Comparison of ENCODE assay signal across 10 cellular contexts in the genomic region with DNA sequence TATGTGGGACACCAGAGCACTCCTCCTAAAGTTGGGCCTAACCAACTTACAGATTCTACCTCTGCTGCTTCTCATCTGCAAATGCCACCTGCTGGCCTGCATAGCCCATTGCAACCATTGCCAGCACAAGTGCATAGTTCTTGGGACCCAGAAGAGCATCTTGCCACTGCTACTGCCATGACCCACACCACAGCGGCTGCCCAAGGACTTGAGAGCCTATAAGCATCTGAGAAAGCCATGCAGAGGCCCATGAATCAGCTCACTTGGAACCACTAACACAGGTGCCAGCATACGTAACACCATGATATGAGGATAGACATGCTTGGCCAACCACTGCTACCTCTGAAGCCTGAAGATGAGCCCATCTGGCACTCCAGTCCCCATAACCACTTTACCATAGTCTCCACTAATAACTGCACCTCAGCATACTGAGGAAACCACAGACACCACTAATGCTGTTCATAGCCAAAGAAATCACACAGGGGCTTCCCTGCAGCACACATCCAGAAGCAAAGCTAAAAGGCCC.
DNase-seq lines count a peak whose midpoint lies in the region; ATAC-seq and TF ChIP-seq lines count a peak whose summit lies in the region.
"Had no signal": no experiment of that assay in that cellular context is flagged by ENCODE, and none has a peak within 500 bp of the region (broad histone marks: within the 10 kb centered on the region; RNA-seq: fewer than 3 reads in every experiment).

No MANE protein-coding gene starts in this region.

- intact Hi-C loops in adrenal gland (cut with DNase I): no loop called here

- H3K4me3 Mint-ChIP-seq in mesothelial cell of epicardium: no peak overlapping the region
- H3K4me3 Mint-ChIP-seq: CD4-positive, alpha-beta memory T cell had no signal

- H3K36me3 ChIP-seq in adrenal gland (replicated peaks in 1 of 2): no peaks in the 10 kb centered on the region

- in situ Hi-C loops in astrocyte of the spinal cord (cut with HindIII; ENCODE audit: low sequenced_read_pairs): no loop called here

- H3K9me3 Mint-ChIP-seq in mesothelial cell of epicardium: peaks cover 58% of the 10 kb centered on the region

- H3K9me3 ChIP-seq in adrenal gland (replicated peaks in 1 of 3): no peaks in the 10 kb centered on the region

- H3K27ac Mint-ChIP-seq in mesothelial cell of epicardium: no peak overlapping the region
- H3K27ac Mint-ChIP-seq: CD4-positive, alpha-beta memory T cell had no signal

- peak; percentile 30 for TF ChIP-seq CTCF in AG09319 (IDR thresholded peaks at IDR 0.05; ENCODE audit: low read depth, low read length)
- peak; percentile 20 for TF ChIP-seq CTCF in astrocyte of the spinal cord (IDR thresholded peaks at IDR 0.05; ENCODE audit: low read depth, low read length)
- TF ChIP-seq CTCF in mesothelial cell of epicardium (IDR thresholded peaks at IDR 0.05; ENCODE audit: unreplicated experiment): no peak
- peak in 1 of 6 experiments; percentile 29 for TF ChIP-seq CTCF in adrenal gland (IDR thresholded peaks at IDR 0.05)

- TF ChIP-seq POLR2A in adrenal gland (IDR thresholded peaks at IDR 0.05): no peak

- no peaks in the 10 kb centered on the region for H3K27me3 Mint-ChIP-seq in mesothelial cell of epicardium (ENCODE audit: low read depth)
- H3K27me3 Mint-ChIP-seq: CD4-positive, alpha-beta memory T cell had no signal

- H3K27me3 ChIP-seq in adrenal gland: peaks cover 10% of the 10 kb centered on the region

- peak; percentile 94 for ATAC-seq in GM19395 (IDR thresholded peaks at IDR 0.05; ENCODE audit: unreplicated experiment)
- peak; percentile 86 for ATAC-seq in HG03095 (IDR thresholded peaks at IDR 0.05; ENCODE audit: unreplicated experiment)

- H3K4me1 Mint-ChIP-seq in mesothelial cell of epicardium: no peaks in the 10 kb centered on the region
- H3K4me1 Mint-ChIP-seq: CD4-positive, alpha-beta memory T cell had no signal

- no peak for DNase-seq in AG09319 (ENCODE audit: extremely low read depth, low read depth)
- DNase-seq in astrocyte of the spinal cord (ENCODE audit: low read depth, low spot score): no peak
- DNase-seq in mesothelial cell of epicardium (ENCODE audit: low spot score in 2 of 2, unreplicated experiment in 2 of 2): no peak
- DNase-seq in occipital lobe (lab: John Stamatoyannopoulos, UW): no peak
- DNase-seq in adrenal gland: no peak
- no peak for DNase-seq in AG08396 (ENCODE audit: low spot score)
- DNase-seq: activated naive CD4-positive, alpha-beta T cell treated with anti-CD3 and anti-CD28 coated beads, Interleukin-2, amount 50 U/mL, for 16 hours; CD4-positive, alpha-beta memory T cell had no signal

- peaks cover 22% of the 10 kb centered on the region for H3K36me3 Mint-ChIP-seq in mesothelial cell of epicardium
- H3K36me3 Mint-ChIP-seq: CD4-positive, alpha-beta memory T cell had no signal

- 67 to 98% (median 68%) methylated on average over 1 to 2 of the region's 2 CpGs; no CpG with 5 or more reads in 1 of the 4 donors for whole genome bisulfite sequencing in adrenal gland, 4 donors

- H3K4me1 ChIP-seq in adrenal gland (replicated peaks in 1 of 2): no peaks in the 10 kb centered on the region

- no peak overlapping the region for H3K4me3 ChIP-seq in astrocyte of the spinal cord (ENCODE audit: low read depth, low read length)
- no peak overlapping the region for H3K4me3 ChIP-seq in adrenal gland

- no peak overlapping the region for H3K27ac ChIP-seq in adrenal gland
